ENCODE assay signal across 9 cellular contexts in genomic region chr11:65204646-65205601, GRCh38. TPM values are rescaled to one million over a fixed set of nuclear protein-coding genes. Genes with fewer than 3 reads are reported as not detected.
A peak's percentile ranks its signal among the peaks of the same experiment; 100 is the strongest.
DNase-seq lines count a peak whose midpoint lies in the region; ATAC-seq and TF ChIP-seq lines count a peak whose summit lies in the region.
"Had no signal": no experiment of that assay in that cellular context is flagged by ENCODE, and none has a peak within 500 bp of the region (broad histone marks: within the 10 kb centered on the region; RNA-seq: fewer than 3 reads in every experiment).

No MANE protein-coding gene starts in this region.

- no peak overlapping the region for H3K9ac ChIP-seq in H9 (ENCODE audit: extremely low read depth, insufficient read length, low read length)

- H3K4me2 ChIP-seq in H9 (ENCODE audit: insufficient read depth, insufficient read length, low read length) = peak overlapping the region; percentile 15

- no peak overlapping the region for H4K8ac ChIP-seq in H9 (replicated peaks; ENCODE audit: insufficient read length, low read depth, low read length)

- no peaks in the 10 kb centered on the region for H3K27me3 ChIP-seq in CD4-positive, CD25-positive, alpha-beta regulatory T cell (ENCODE audit: control insufficient read depth, insufficient read depth, low read length)
- H3K27me3 ChIP-seq in H9 (ENCODE audit: insufficient read depth, low read length) = no peaks in the 10 kb centered on the region
- no peaks in the 10 kb centered on the region for H3K27me3 ChIP-seq in aorta (ENCODE audit: control insufficient read depth in 1 of 2, insufficient read depth in 2 of 2, low read length in 1 of 2)
- H3K27me3 ChIP-seq: SJSA1 had no signal

- no peak overlapping the region for H3K4ac ChIP-seq in H9 (ENCODE audit: low read depth, low read length)

- no peak overlapping the region for H3K23ac ChIP-seq in H9 (ENCODE audit: insufficient read length, low read depth, low read length)

- H3K4me1 Mint-ChIP-seq in CD4-positive, CD25-positive, alpha-beta regulatory T cell = no peaks in the 10 kb centered on the region
- peaks cover 11 to 18% of the 10 kb centered on the region in 2 experiments for H3K4me1 Mint-ChIP-seq in H9
- no peaks in the 10 kb centered on the region for H3K4me1 Mint-ChIP-seq in MCF 10A (ENCODE audit: insufficient read depth, unreplicated experiment)

- CTCF ChIA-PET in MCF 10A (lab: Yijun Ruan, JAX) = interaction anchor here (0.6 to 1.4 kb wide), 10 partner anchors 9 to 111 kb away, joined by 3 to 7 read pairs (median 3); no protein-coding TSS in a partner anchor

- H3K27me3 Mint-ChIP-seq in CD4-positive, CD25-positive, alpha-beta regulatory T cell = no peaks in the 10 kb centered on the region
- H3K27me3 Mint-ChIP-seq in H9 (ENCODE audit: low read depth) (no peaks in the 10 kb centered on the region), MCF 10A (ENCODE audit: insufficient read depth, unreplicated experiment) (no peaks in the 10 kb centered on the region)

- no peak overlapping the region for H4K5ac ChIP-seq in H9 (ENCODE audit: insufficient read length, low read depth, low read length)

- H2BK5ac ChIP-seq in H9 (ENCODE audit: insufficient read length, low read length) = no peak overlapping the region

- H2BK12ac ChIP-seq in H9 (ENCODE audit: insufficient read length, low read depth, low read length) = no peak overlapping the region

- POLR2A ChIA-PET in MCF 10A (lab: Yijun Ruan, JAX) = interaction anchor here (1.1 to 2.5 kb wide), 2 partner anchors 8 to 22 kb away, joined by 3 to 7 read pairs; no protein-coding TSS in a partner anchor

- H3K27ac Mint-ChIP-seq in CD4-positive, CD25-positive, alpha-beta regulatory T cell = no peak overlapping the region
- H3K27ac Mint-ChIP-seq in H9 (peak overlapping the region; percentile 55 to 96 (median 93); a peak in 4 of 7 replicates), MCF 10A (ENCODE audit: low read depth, unreplicated experiment) (no peak overlapping the region)

- no peaks in the 10 kb centered on the region for H3K9me3 ChIP-seq in CD4-positive, CD25-positive, alpha-beta regulatory T cell (ENCODE audit: control insufficient read depth in 2 of 2, low read length in 2 of 2)
- H3K9me3 ChIP-seq in H9 (ENCODE audit: control insufficient read depth, low read depth, low read length) = no peaks in the 10 kb centered on the region
- H3K9me3 ChIP-seq in aorta (ENCODE audit: control insufficient read depth, low read length) = no peaks in the 10 kb centered on the region
- H3K9me3 ChIP-seq: SJSA1 had no signal

- peaks cover 40% of the 10 kb centered on the region for H3K36me3 ChIP-seq in CD4-positive, CD25-positive, alpha-beta regulatory T cell (ENCODE audit: control insufficient read depth, insufficient read depth, low read length)
- H3K36me3 ChIP-seq in aorta (ENCODE audit: control insufficient read depth in 1 of 2, insufficient read depth in 2 of 2, low read length in 1 of 2) = peaks cover 0 to 5% of the 10 kb centered on the region in 2 donors

- no peak overlapping the region for H3K56ac ChIP-seq in H9 (ENCODE audit: insufficient read length, low read depth, low read length)

- H3K23me2 ChIP-seq in H9 (ENCODE audit: insufficient read length, low read depth, low read length, poor library complexity, severe bottlenecking) = no peaks in the 10 kb centered on the region

- H2AK5ac ChIP-seq in H9 (ENCODE audit: insufficient read length, low read length) = no peak overlapping the region

- peaks cover 26% of the 10 kb centered on the region for H3K36me3 Mint-ChIP-seq in CD4-positive, CD25-positive, alpha-beta regulatory T cell
- H3K36me3 Mint-ChIP-seq in H9 (ENCODE audit: insufficient read depth in 1 of 3, low read depth in 3 of 3) = peaks cover 22 to 72% (median 62%) of the 10 kb centered on the region in 3 experiments; a peak in 6 of 7 replicates
- H3K36me3 Mint-ChIP-seq in MCF 10A (ENCODE audit: insufficient read depth, unreplicated experiment) = peaks cover 85% of the 10 kb centered on the region

- TF ChIP-seq CTCF in H9 (conservative IDR thresholded peaks at IDR 0.05) (peak; percentile 100), MCF 10A (IDR thresholded peaks at IDR 0.05; ENCODE audit: unreplicated experiment) (peak; percentile 97)

- peak; percentile 36 to 43 (median 40) for DNase-seq in CD4-positive, CD25-positive, alpha-beta regulatory T cell
- peak; percentile 92 for DNase-seq in H9
- peak; percentile 56 for DNase-seq in SKM-1 treated with dmso at 0.1 percent for 144 hours (lab: John Stamatoyannopoulos, UW; ENCODE audit: unreplicated experiment)
- peak; percentile 43 for DNase-seq in MCF 10A (ENCODE audit: unreplicated experiment)
- peak; percentile 85 for DNase-seq in islet precursor cell
- DNase-seq in stimulated activated CD4-positive, alpha-beta T cell treated with anti-CD3 and anti-CD28 coated beads, Interleukin-4, amount 100 ng/mL, for 24 hours = peak; percentile 47
- no peak for DNase-seq in aorta
- no peak for DNase-seq in DMS79 treated with DMSO at 0.1 percent for 48 hours (lab: John Stamatoyannopoulos, UW)

- BruUV-seq in MCF 10A (replicated peaks; lab: Mats Ljungman, UMichigan) = no TSS peak

- intact Hi-C loops in MCF 10A (cut with micrococcal nuclease) = loop anchor here (5.0 kb wide), 1 partner anchor 47 kb away; no protein-coding TSS in a partner anchor
- intact Hi-C loops in aorta (cut with DNase I) = no loop called here

- no peak overlapping the region for H3K4me3 Mint-ChIP-seq in CD4-positive, CD25-positive, alpha-beta regulatory T cell
- H3K4me3 Mint-ChIP-seq in H9 = peak overlapping the region; percentile 46
- no peak overlapping the region for H3K4me3 Mint-ChIP-seq in MCF 10A (ENCODE audit: unreplicated experiment)

- H3K18ac ChIP-seq in H9 (ENCODE audit: insufficient read length, low read depth, low read length) = no peak overlapping the region

- H3K4me3 ChIP-seq in CD4-positive, CD25-positive, alpha-beta regulatory T cell (ENCODE audit: low read depth, low read length) = no peak overlapping the region
- H3K4me3 ChIP-seq in aorta (ENCODE audit: low read length in 2 of 2) = no peak overlapping the region
- H3K4me3 ChIP-seq: SJSA1 had no signal

- H2BK15ac ChIP-seq in H9 (ENCODE audit: low read depth, low read length) = no peak overlapping the region

- no peaks in the 10 kb centered on the region for H3K79me2 ChIP-seq in H9 (ENCODE audit: insufficient read depth, low read length)

- H3K9me3 Mint-ChIP-seq in CD4-positive, CD25-positive, alpha-beta regulatory T cell = no peaks in the 10 kb centered on the region
- no peaks in the 10 kb centered on the region for H3K9me3 Mint-ChIP-seq in H9
- no peaks in the 10 kb centered on the region for H3K9me3 Mint-ChIP-seq in MCF 10A (ENCODE audit: unreplicated experiment)

- no peaks in the 10 kb centered on the region for H4K20me1 ChIP-seq in H9 (ENCODE audit: control insufficient read depth, insufficient read depth, insufficient read length)

- no peak overlapping the region for H3T11ph ChIP-seq in H9 (ENCODE audit: low read length)

- peak; percentile 39 to 40 for ATAC-seq in CD4-positive, CD25-positive, alpha-beta regulatory T cell (ENCODE audit: low read depth in 2 of 2)
- no peak for ATAC-seq in aorta (ENCODE audit: low FRiP score)

- H3K27ac ChIP-seq in CD4-positive, CD25-positive, alpha-beta regulatory T cell (ENCODE audit: insufficient read depth, low read length, poor library complexity, severe bottlenecking) = no peak overlapping the region
- H3K27ac ChIP-seq in H9 (ENCODE audit: insufficient read length, low read depth, low read length) = no peak overlapping the region
- H3K27ac ChIP-seq in aorta (ENCODE audit: low read depth in 1 of 2, low read length in 2 of 2) = no peak overlapping the region
- H3K27ac ChIP-seq: SJSA1 had no signal

- no peak overlapping the region; the same call in 1 of the 2 replicates for H3K14ac ChIP-seq in H9 (ENCODE audit: insufficient read depth, low read length)

- H3K79me1 ChIP-seq in H9 (ENCODE audit: insufficient read depth, low read depth, low read length, poor library complexity, severe bottlenecking) = no peaks in the 10 kb centered on the region

- no peak overlapping the region for H2BK20ac ChIP-seq in H9 (ENCODE audit: low read depth, low read length, poor library complexity, severe bottlenecking)

- no peak overlapping the region for H2BK120ac ChIP-seq in H9 (ENCODE audit: low read depth, low read length, poor library complexity, severe bottlenecking)

- H4K91ac ChIP-seq in H9 (ENCODE audit: insufficient read length, low read depth, low read length) = no peak overlapping the region

- no CpG with 5 or more reads among the region's 38 CpGs for WGBS in H9 (ENCODE audit: extremely low coverage, insufficient read length, low lambda C conversion rate)
- WGBS in aorta, 2 donors = 55 to 58% methylated on average over 38 of the region's 38 CpGs

- H2AFZ ChIP-seq in H9 (ENCODE audit: low read length) = no peak overlapping the region

- H3K4me1 ChIP-seq in CD4-positive, CD25-positive, alpha-beta regulatory T cell (ENCODE audit: control insufficient read depth, insufficient read depth, low read length, poor library complexity, severe bottlenecking) = no peaks in the 10 kb centered on the region
- H3K4me1 ChIP-seq in H9 (ENCODE audit: insufficient read depth, low read length) (no peaks in the 10 kb centered on the region), aorta (ENCODE audit: control insufficient read depth in 1 of 2, insufficient read depth in 2 of 2, low read length in 2 of 2) (no peaks in the 10 kb centered on the region)

RNA-seq across cellular contexts. Expression of gene CAPN1, which starts 23.2 kb away (rescaled TPM):
- total RNA-seq in CD4-positive, CD25-positive, alpha-beta regulatory T cell = 158 TPM
- 100 to 1,000 TPM in 2 of 4 donors, 10 to 100 TPM in 2; 91.2 to 148 (median 109) TPM for polyA plus RNA-seq in CD4-positive, CD25-positive, alpha-beta regulatory T cell
- total RNA-seq in H9 (2021) (175 and 178 TPM in 2 replicates), MCF 10A (2022) (111 and 117 TPM in 2 replicates), aorta (100 to 1,000 TPM; 109 to 137 TPM)
- polyA plus RNA-seq in aorta = 10 to 100 TPM; 75.5 to 96.3 TPM

RNA-seq across cellular contexts. Expression of gene SPDYC, which starts 34.9 kb away (rescaled TPM):
- not detected for total RNA-seq in CD4-positive, CD25-positive, alpha-beta regulatory T cell
- polyA plus RNA-seq in CD4-positive, CD25-positive, alpha-beta regulatory T cell = not detected
- total RNA-seq in H9 (2021) (0.44 and 0.61 TPM in 2 replicates), MCF 10A (2022) (not detected in 2 replicates), aorta (not detected)
- not detected for polyA plus RNA-seq in aorta
- total RNA-seq: SJSA1 had no signal

RNA-seq across cellular contexts. Expression of gene POLA2, which starts 56.8 kb away (rescaled TPM):
- total RNA-seq in CD4-positive, CD25-positive, alpha-beta regulatory T cell = 25.7 TPM
- 10 to 100 TPM in 3 of 4 donors, 1 to 10 TPM in 1; 8.3 to 13.4 (median 12.8) TPM for polyA plus RNA-seq in CD4-positive, CD25-positive, alpha-beta regulatory T cell
- total RNA-seq in H9 (2021) (37.7 and 41.5 TPM in 2 replicates), MCF 10A (2022) (8.8 and 10.3 TPM in 2 replicates), aorta (1 to 10 TPM; 3.4 to 9.2 TPM)
- polyA plus RNA-seq in aorta = 1 to 10 TPM; 3.0 to 4.1 TPM

Comparison
In these comparisons a context has a peak if more than half of its experiments do, and no peak if none do; other contexts are left out.
1. DNase-seq: peak in CD4-positive, CD25-positive, alpha-beta regulatory T cell (3 of 3), H9 (single experiment), SKM-1 treated with dmso at 0.1 percent for 144 hours (single experiment), MCF 10A (single experiment), islet precursor cell (single experiment) and stimulated activated CD4-positive, alpha-beta T cell treated with anti-CD3 and anti-CD28 coated beads, Interleukin-4, amount 100 ng/mL, for 24 hours (single experiment); none in aorta (0 of 2) and DMS79 treated with DMSO at 0.1 percent for 48 hours (single experiment).
2. H3K27ac Mint-ChIP-seq: peak in H9 (3 of 3); none in CD4-positive, CD25-positive, alpha-beta regulatory T cell (0 of 3) and MCF 10A (single experiment).
3. H3K4me3 Mint-ChIP-seq: peak in H9 (2 of 2); none in CD4-positive, CD25-positive, alpha-beta regulatory T cell (0 of 4) and MCF 10A (single experiment).